Comparison of ENCODE assay signal across 11 cellular contexts in genomic region chr19:40286674-40287421, GRCh38.
DNase-seq lines count a peak whose midpoint lies in the region; ATAC-seq and FAIRE-seq lines count a peak whose summit lies in the region.
"Had no signal": no experiment of that assay in that cellular context is flagged by ENCODE, and none has a peak within 500 bp of the region (broad histone marks: within the 10 kb centered on the region; RNA-seq: fewer than 3 reads in every experiment).

No MANE protein-coding gene starts in this region.

- peak overlapping the region; percentile 92 for H3K4me3 Mint-ChIP-seq in T-helper 2 cell treated with Interferon-gamma antibody and Interleukin-4, amounts not matched to agents 5 μg/mL and 100 μg/mL, for 36 hours

- H3K4me3 ChIP-seq in SK-N-MC (no peak overlapping the region), skin epidermis (no peak overlapping the region)

- peaks cover 1% of the 10 kb centered on the region for H3K36me3 Mint-ChIP-seq in T-helper 2 cell treated with Interferon-gamma antibody and Interleukin-4, amounts not matched to agents 5 μg/mL and 100 μg/mL, for 36 hours (ENCODE audit: low read depth)

- FAIRE-seq in urothelium cell line (lab: Jason Lieb, UNC), result no peak

- H3K27me3 Mint-ChIP-seq in T-helper 2 cell treated with Interferon-gamma antibody and Interleukin-4, amounts not matched to agents 5 μg/mL and 100 μg/mL, for 36 hours (ENCODE audit: low read depth), result no peaks in the 10 kb centered on the region

- ATAC-seq in HG02938 (IDR thresholded peaks at IDR 0.05; ENCODE audit: unreplicated experiment), result no peak
- ATAC-seq in GM19023 (IDR thresholded peaks at IDR 0.05; ENCODE audit: unreplicated experiment), result no peak
- ATAC-seq: Right ventricle myocardium inferior had no signal

- peaks cover 26% of the 10 kb centered on the region for H3K4me1 Mint-ChIP-seq in T-helper 2 cell treated with Interferon-gamma antibody and Interleukin-4, amounts not matched to agents 5 μg/mL and 100 μg/mL, for 36 hours (ENCODE audit: low read depth)

- no peaks in the 10 kb centered on the region for H3K9me3 Mint-ChIP-seq in T-helper 2 cell treated with Interferon-gamma antibody and Interleukin-4, amounts not matched to agents 5 μg/mL and 100 μg/mL, for 36 hours

- no peaks in the 10 kb centered on the region for H3K9me3 ChIP-seq in SK-N-MC (ENCODE audit: low read depth, low read length)

- no peaks in the 10 kb centered on the region for H3K36me3 ChIP-seq in SK-N-MC (ENCODE audit: insufficient read depth, low read length)

- H3K9ac ChIP-seq in SK-N-MC (ENCODE audit: insufficient read length), result no peak overlapping the region

- H3K27ac Mint-ChIP-seq in T-helper 2 cell treated with Interferon-gamma antibody and Interleukin-4, amounts not matched to agents 5 μg/mL and 100 μg/mL, for 36 hours, result peak overlapping the region; percentile 99

- DNase-seq in T-helper 2 cell treated with Interferon-gamma antibody and Interleukin-4, amounts not matched to agents 5 μg/mL and 100 μg/mL, for 36 hours (ENCODE audit: low spot score), result no peak
- DNase-seq in T-helper 2 cell, result no peak
- no peak for DNase-seq in SK-N-MC (ENCODE audit: low read depth, low spot score)
- DNase-seq in fibroblast of peridontal ligament (ENCODE audit: extremely low read depth), result peak; percentile 14
- DNase-seq in urothelium cell line (ENCODE audit: low spot score), result no peak
- DNase-seq: ACHN, head of caudate nucleus had no signal

- H3K27ac ChIP-seq in SK-N-MC, result peak overlapping the region; percentile 97
- H3K27ac ChIP-seq in skin epidermis, result peak overlapping the region in 12 of 21 experiments; percentile 30 to 100 (median 98)
